Comparison of ENCODE assay signal across 1 cellular context in the genomic region with DNA sequence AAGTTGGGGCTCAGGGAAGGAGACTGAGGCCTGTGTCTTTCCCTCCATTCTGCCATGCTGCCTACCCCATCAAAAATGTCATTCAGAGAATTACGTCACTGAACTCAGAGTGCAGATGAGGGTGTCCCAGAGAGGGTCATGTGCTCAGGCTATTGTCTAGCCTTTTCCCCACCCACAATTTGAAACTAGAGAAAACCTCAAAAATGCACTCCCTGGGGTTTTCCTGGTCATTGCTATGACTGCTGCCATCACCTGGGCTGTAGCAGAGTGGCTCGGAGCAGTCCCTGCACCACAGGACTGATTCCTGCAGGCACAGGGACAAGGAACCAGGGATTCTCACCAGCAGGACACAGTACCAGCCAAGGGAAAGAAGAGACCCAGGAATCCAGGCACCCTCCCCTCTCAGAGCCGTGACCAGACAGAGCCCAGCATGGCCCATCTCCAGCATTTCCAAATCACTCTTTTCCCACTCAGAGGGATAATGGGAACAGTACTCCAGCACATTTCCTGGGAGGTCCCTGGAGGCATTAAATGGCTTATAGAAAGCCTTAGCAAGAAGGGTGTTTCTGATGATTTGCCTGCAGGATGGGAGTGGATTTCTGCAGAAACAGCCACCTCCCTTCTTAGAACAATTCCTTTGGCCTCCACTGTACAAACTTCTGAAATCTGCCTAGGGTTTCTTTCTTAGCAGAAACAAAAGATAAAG.
TF ChIP-seq lines count a peak whose summit lies in the region.

No MANE protein-coding gene starts in this region.

TF ChIP-seq in GM12878, 131 proteins besides CTCF, POLR2A, EP300 and RAD21 (continued from another document):
- TF ChIP-seq, protein P1, sequence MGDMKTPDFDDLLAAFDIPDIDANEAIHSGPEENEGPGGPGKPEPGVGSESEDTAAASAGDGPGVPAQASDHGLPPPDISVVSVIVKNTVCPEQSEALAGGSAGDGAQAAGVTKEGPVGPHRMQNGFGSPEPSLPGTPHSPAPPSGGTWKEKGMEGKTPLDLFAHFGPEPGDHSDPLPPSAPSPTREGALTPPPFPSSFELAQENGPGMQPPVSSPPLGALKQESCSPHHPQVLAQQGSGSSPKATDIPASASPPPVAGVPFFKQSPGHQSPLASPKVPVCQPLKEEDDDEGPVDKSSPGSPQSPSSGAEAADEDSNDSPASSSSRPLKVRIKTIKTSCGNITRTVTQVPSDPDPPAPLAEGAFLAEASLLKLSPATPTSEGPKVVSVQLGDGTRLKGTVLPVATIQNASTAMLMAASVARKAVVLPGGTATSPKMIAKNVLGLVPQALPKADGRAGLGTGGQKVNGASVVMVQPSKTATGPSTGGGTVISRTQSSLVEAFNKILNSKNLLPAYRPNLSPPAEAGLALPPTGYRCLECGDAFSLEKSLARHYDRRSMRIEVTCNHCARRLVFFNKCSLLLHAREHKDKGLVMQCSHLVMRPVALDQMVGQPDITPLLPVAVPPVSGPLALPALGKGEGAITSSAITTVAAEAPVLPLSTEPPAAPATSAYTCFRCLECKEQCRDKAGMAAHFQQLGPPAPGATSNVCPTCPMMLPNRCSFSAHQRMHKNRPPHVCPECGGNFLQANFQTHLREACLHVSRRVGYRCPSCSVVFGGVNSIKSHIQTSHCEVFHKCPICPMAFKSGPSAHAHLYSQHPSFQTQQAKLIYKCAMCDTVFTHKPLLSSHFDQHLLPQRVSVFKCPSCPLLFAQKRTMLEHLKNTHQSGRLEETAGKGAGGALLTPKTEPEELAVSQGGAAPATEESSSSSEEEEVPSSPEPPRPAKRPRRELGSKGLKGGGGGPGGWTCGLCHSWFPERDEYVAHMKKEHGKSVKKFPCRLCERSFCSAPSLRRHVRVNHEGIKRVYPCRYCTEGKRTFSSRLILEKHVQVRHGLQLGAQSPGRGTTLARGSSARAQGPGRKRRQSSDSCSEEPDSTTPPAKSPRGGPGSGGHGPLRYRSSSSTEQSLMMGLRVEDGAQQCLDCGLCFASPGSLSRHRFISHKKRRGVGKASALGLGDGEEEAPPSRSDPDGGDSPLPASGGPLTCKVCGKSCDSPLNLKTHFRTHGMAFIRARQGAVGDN (IDR thresholded peaks at IDR 0.05): no peak
- no peak for TF ChIP-seq MLLT1 (IDR thresholded peaks at IDR 0.05)
- no peak for TF ChIP-seq POLR2AphosphoS5 (IDR thresholded peaks at IDR 0.05; ENCODE audit: low read length)
- TF ChIP-seq CBX5 (IDR thresholded peaks at IDR 0.05; ENCODE audit: low read depth): no peak
- peak; percentile 88 for TF ChIP-seq ATF7 (IDR thresholded peaks at IDR 0.05; ENCODE audit: low read depth)
- TF ChIP-seq RUNX3 (IDR thresholded peaks at IDR 0.05; ENCODE audit: low read length): peak; percentile 21; the same call in 1 of the 2 replicates
- no peak for TF ChIP-seq ZNF274 (IDR thresholded peaks at IDR 0.05; ENCODE audit: insufficient read depth, insufficient read length)
- no peak for TF ChIP-seq PML (IDR thresholded peaks at IDR 0.05; ENCODE audit: low read length)
- no peak for TF ChIP-seq RB1 (IDR thresholded peaks at IDR 0.05; ENCODE audit: borderline replicate concordance)
- TF ChIP-seq SMARCA5 (IDR thresholded peaks at IDR 0.05): no peak
- no peak for TF ChIP-seq POLR2AphosphoS2 (IDR thresholded peaks at IDR 0.05; ENCODE audit: low read depth, low read length)
- no peak for TF ChIP-seq STAT1 (conservative IDR thresholded peaks at IDR 0.05)
- TF ChIP-seq ETV6 (conservative IDR thresholded peaks at IDR 0.05 in 1 of 2, IDR thresholded peaks at IDR 0.05 in 1 of 2; ENCODE audit: borderline replicate concordance in 1 of 2, low read depth in 1 of 2): no peak
- TF ChIP-seq, protein P2, sequence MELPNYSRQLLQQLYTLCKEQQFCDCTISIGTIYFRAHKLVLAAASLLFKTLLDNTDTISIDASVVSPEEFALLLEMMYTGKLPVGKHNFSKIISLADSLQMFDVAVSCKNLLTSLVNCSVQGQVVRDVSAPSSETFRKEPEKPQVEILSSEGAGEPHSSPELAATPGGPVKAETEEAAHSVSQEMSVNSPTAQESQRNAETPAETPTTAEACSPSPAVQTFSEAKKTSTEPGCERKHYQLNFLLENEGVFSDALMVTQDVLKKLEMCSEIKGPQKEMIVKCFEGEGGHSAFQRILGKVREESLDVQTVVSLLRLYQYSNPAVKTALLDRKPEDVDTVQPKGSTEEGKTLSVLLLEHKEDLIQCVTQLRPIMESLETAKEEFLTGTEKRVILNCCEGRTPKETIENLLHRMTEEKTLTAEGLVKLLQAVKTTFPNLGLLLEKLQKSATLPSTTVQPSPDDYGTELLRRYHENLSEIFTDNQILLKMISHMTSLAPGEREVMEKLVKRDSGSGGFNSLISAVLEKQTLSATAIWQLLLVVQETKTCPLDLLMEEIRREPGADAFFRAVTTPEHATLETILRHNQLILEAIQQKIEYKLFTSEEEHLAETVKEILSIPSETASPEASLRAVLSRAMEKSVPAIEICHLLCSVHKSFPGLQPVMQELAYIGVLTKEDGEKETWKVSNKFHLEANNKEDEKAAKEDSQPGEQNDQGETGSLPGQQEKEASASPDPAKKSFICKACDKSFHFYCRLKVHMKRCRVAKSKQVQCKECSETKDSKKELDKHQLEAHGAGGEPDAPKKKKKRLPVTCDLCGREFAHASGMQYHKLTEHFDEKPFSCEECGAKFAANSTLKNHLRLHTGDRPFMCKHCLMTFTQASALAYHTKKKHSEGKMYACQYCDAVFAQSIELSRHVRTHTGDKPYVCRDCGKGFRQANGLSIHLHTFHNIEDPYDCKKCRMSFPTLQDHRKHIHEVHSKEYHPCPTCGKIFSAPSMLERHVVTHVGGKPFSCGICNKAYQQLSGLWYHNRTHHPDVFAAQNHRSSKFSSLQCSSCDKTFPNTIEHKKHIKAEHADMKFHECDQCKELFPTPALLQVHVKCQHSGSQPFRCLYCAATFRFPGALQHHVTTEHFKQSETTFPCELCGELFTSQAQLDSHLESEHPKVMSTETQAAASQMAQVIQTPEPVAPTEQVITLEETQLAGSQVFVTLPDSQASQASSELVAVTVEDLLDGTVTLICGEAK (IDR thresholded peaks at IDR 0.05; ENCODE audit: borderline replicate concordance): no peak
- no peak for TF ChIP-seq BCL11A (IDR thresholded peaks at IDR 0.05; ENCODE audit: low read depth, low read length)
- no peak for TF ChIP-seq E4F1 (IDR thresholded peaks at IDR 0.05; ENCODE audit: borderline replicate concordance, partially characterized antibody)
- no peak for TF ChIP-seq ZNF384 (IDR thresholded peaks at IDR 0.05; ENCODE audit: borderline replicate concordance, low read depth, low read length)
- TF ChIP-seq HCFC1 (IDR thresholded peaks at IDR 0.05; ENCODE audit: low read length): no peak
- no peak for TF ChIP-seq EZH2 (IDR thresholded peaks at IDR 0.05; ENCODE audit: borderline replicate concordance, control insufficient read depth, low read depth, low read length)
- TF ChIP-seq BMI1 (IDR thresholded peaks at IDR 0.05; ENCODE audit: borderline replicate concordance): no peak
- TF ChIP-seq STAT3 (IDR thresholded peaks at IDR 0.05; ENCODE audit: low read depth, low read length): no peak
- TF ChIP-seq GABPA (IDR thresholded peaks at IDR 0.05; ENCODE audit: low read depth): no peak
- TF ChIP-seq MTA2 (IDR thresholded peaks at IDR 0.05; ENCODE audit: low read depth): no peak
- TF ChIP-seq FOS (IDR thresholded peaks at IDR 0.05; ENCODE audit: borderline replicate concordance, extremely low read depth, insufficient read length): no peak
- no peak for TF ChIP-seq USF2 (IDR thresholded peaks at IDR 0.05; ENCODE audit: borderline replicate concordance, low read depth, low read length)
- no peak for TF ChIP-seq SP1 (IDR thresholded peaks at IDR 0.05; ENCODE audit: low read depth, low read length)
- TF ChIP-seq IKZF2 (IDR thresholded peaks at IDR 0.05): peak in 1 of 2 experiments; percentile 27; a peak in 1 of 4 replicates
- TF ChIP-seq, protein P3, sequence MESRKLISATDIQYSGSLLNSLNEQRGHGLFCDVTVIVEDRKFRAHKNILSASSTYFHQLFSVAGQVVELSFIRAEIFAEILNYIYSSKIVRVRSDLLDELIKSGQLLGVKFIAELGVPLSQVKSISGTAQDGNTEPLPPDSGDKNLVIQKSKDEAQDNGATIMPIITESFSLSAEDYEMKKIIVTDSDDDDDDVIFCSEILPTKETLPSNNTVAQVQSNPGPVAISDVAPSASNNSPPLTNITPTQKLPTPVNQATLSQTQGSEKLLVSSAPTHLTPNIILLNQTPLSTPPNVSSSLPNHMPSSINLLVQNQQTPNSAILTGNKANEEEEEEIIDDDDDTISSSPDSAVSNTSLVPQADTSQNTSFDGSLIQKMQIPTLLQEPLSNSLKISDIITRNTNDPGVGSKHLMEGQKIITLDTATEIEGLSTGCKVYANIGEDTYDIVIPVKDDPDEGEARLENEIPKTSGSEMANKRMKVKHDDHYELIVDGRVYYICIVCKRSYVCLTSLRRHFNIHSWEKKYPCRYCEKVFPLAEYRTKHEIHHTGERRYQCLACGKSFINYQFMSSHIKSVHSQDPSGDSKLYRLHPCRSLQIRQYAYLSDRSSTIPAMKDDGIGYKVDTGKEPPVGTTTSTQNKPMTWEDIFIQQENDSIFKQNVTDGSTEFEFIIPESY (IDR thresholded peaks at IDR 0.05): no peak
TF ChIP-seq in GM12878: peak in this region for 4.
